In the genomic region with DNA sequence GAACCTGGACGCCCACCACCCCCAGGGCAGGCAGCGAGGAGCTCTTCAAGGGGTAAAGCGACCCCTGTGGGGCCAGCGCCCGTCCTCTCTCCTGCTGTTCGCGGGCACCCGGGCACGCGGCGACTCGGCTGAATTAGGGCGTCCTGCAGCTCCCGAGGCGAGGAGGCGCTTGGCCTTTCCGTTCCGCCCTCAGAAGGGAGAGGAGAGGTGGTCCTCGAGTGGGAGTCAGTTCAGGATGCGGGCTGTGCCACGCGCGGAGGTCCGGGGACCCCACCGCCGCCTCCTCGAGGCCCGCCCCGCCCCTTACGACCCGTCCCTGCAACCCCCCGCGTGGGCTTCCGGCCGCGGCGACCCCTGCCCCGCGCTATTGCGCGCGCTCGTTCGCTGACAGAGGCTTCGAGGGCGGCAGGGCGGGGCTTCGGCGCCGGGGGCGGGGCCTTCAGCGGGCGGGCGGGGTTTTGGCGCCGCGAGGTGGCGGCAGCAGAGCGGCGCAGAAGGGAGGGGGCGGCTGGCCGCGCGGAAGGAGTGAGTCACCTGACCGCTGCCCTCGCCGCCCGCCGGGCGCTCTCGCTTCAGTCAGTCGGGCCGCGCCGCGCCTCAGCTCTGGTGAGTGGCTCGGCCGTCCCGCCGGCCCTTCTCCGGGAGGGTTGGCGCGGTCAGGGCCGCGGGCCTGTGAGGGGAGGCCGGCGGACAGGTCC, we compare ENCODE assay signal across 8 cellular contexts. TPM values are rescaled to one million over a fixed set of nuclear protein-coding genes. Genes with fewer than 3 reads are reported as not detected.
DNase-seq lines count a peak whose midpoint lies in the region; ATAC-seq and TF ChIP-seq lines count a peak whose summit lies in the region.

A gene (plus strand): TSS at position 575 of the 698 bp plus-strand sequence. CDS start 22,359 bp downstream, outside the sequence.

- peak; percentile 85 to 94 for TF ChIP-seq POLR2A in uterus (IDR thresholded peaks at IDR 0.05)

- no peaks in the 10 kb centered on the region for H3K27me3 Mint-ChIP-seq in T-helper 17 cell

- no peaks in the 10 kb centered on the region for H3K36me3 ChIP-seq in uterus

- intact Hi-C loops in left ventricle myocardium superior (cut with micrococcal nuclease), result no loop called here
- intact Hi-C loops in uterus (cut with DNase I; ENCODE audit: low total_unique reads), result loop anchor here (10.0 kb wide), 1 partner anchor 66 kb away; no protein-coding TSS in a partner anchor

- DNase-seq in NCI-H187 (lab: John Stamatoyannopoulos, UW), result peak; percentile 65 to 88
- DNase-seq in T-helper 17 cell, result peak; percentile 72 to 85 (median 84)
- DNase-seq in amygdala (lab: John Stamatoyannopoulos, UW), result peak in 55 of 56 donors; percentile 12 to 89 (median 66)
- peak; percentile 95 for DNase-seq in left ventricle myocardium superior
- DNase-seq in putamen (ENCODE audit: low spot score), result peak; percentile 83
- DNase-seq in uterus, result peak; percentile 85 to 90

- peak within 1 kb of the TSS; percentile 96 for H3K27ac Mint-ChIP-seq in T-helper 17 cell

- H3K4me3 Mint-ChIP-seq in T-helper 17 cell, result peak within 1 kb of the TSS; percentile 93

- no peaks in the 10 kb centered on the region for H3K36me3 Mint-ChIP-seq in T-helper 17 cell (ENCODE audit: low read depth)

- peaks cover 50% of the 10 kb centered on the region for H3K4me1 Mint-ChIP-seq in T-helper 17 cell

- H3K27me3 ChIP-seq in uterus, result no peaks in the 10 kb centered on the region

- ATAC-seq in HG02870 (IDR thresholded peaks at IDR 0.05; ENCODE audit: unreplicated experiment), result peak; percentile 43
- peak; percentile 68 for ATAC-seq in T-helper 17 cell
- peak; percentile 92 for ATAC-seq in left ventricle myocardium superior

- peak; percentile 61 for TF ChIP-seq CTCF in GM12874 (IDR thresholded peaks at IDR 0.05; ENCODE audit: insufficient read depth, low read depth, low read length)
- TF ChIP-seq CTCF in uterus (IDR thresholded peaks at IDR 0.05), result peak in 3 of 4 experiments; percentile 43 to 58 (median 47)

- peak within 1 kb of the TSS; percentile 69 to 71 for H3K4me3 ChIP-seq in uterus

- peak within 1 kb of the TSS; percentile 92 to 93 for H3K27ac ChIP-seq in uterus

- H3K4me1 ChIP-seq in uterus, result peaks cover 0 to 4% of the 10 kb centered on the region in 2 donors

- H3K9me3 ChIP-seq in T-helper 17 cell (ENCODE audit: control insufficient read depth, low read length, poor library complexity, severe bottlenecking) (no peaks in the 10 kb centered on the region), uterus (no peaks in the 10 kb centered on the region)

RNA-seq across cellular contexts. Expression of the gene that starts here (rescaled TPM):
- total RNA-seq in T-helper 17 cell (10 to 100 TPM; 55.6 to 64.2 TPM), left ventricle myocardium superior (32.5 TPM), uterus (100 to 1,000 TPM in 2 of 4 donors, 10 to 100 TPM in 2; 52.9 to 107 (median 79.1) TPM)

Comparison
In these comparisons a context has a peak if more than half of its experiments do, and no peak if none do; other contexts are left out.
1. Peak in every context shown above with its lines: DNase-seq, ATAC-seq, H3K4me3 ChIP-seq and H3K27ac ChIP-seq.